1 cellular context compared by ENCODE assay signal in genomic region chr5:139403418-139403786, GRCh38.
TF ChIP-seq lines count a peak whose summit lies in the region.

No MANE protein-coding gene starts in this region.

TF ChIP-seq in liver, 16 proteins besides CTCF, POLR2A, EP300 and RAD21 (continued from another document):
- TF ChIP-seq GABPA (IDR thresholded peaks at IDR 0.05 in 1 of 2, conservative IDR thresholded peaks at IDR 0.05 in 1 of 2) (no peak), EGR1 (IDR thresholded peaks at IDR 0.05; ENCODE audit: low read depth in 2 of 2) (no peak), TAF1 (conservative IDR thresholded peaks at IDR 0.05) (no peak), HNF4A (conservative IDR thresholded peaks at IDR 0.05) (no peak)
- TF ChIP-seq, protein P1, sequence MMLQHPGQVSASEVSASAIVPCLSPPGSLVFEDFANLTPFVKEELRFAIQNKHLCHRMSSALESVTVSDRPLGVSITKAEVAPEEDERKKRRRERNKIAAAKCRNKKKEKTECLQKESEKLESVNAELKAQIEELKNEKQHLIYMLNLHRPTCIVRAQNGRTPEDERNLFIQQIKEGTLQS (IDR thresholded peaks at IDR 0.05) = no peak
